Comparison of ENCODE assay signal across 9 cellular contexts in the genomic region with DNA sequence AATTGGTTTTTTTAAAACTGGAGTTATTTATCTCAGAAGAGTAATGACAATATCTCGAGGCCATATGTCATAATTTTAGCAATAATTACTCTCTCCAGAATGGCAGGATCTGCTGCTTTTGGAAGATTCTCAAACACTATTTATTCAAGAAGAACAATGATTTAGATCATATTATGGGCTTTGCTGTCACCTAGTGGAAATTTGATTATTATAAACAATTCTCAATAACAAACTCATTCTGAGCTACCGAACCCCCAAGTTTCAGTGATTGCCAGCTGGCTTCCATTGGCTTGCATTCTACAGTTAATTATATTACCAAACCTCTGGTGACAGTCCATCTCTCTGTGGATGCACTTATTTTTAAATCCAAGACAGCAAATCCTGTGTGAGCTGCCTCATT. TPM values are rescaled to one million over a fixed set of nuclear protein-coding genes. Genes with fewer than 3 reads are reported as not detected.
DNase-seq lines count a peak whose midpoint lies in the region; ATAC-seq, FAIRE-seq and TF ChIP-seq lines count a peak whose summit lies in the region.
"Had no signal": no experiment of that assay in that cellular context is flagged by ENCODE, and none has a peak within 500 bp of the region (broad histone marks: within the 10 kb centered on the region; RNA-seq: fewer than 3 reads in every experiment).

No MANE protein-coding gene starts in this region.

- no peaks in the 10 kb centered on the region for H3K36me3 ChIP-seq in BJ (ENCODE audit: control insufficient read depth, insufficient read depth, low read length)
- no peaks in the 10 kb centered on the region for H3K36me3 ChIP-seq in RWPE2 (ENCODE audit: low read depth)

- H3K9me3 ChIP-seq in RWPE2 (ENCODE audit: severe bottlenecking), result no peaks in the 10 kb centered on the region

- FAIRE-seq in islet of Langerhans (lab: Jason Lieb, UNC), result peak; percentile 99

- H3K27me3 Mint-ChIP-seq in activated CD4-positive, alpha-beta memory T cell treated with anti-CD3 and anti-CD28 coated beads, Interleukin-2, amount 10 ng/mL, durations not matched to agents 7 days and 5 days, result peaks cover 7% of the 10 kb centered on the region
- H3K27me3 Mint-ChIP-seq in effector memory CD8-positive, alpha-beta T cell, result peaks cover 0 to 19% of the 10 kb centered on the region in 2 donors

- CTCF ChIA-PET in BJ (lab: Yijun Ruan, JAX), result interaction anchor here (0.8 to 4.6 kb wide), 8 partner anchors 9 to 1156 kb away, joined by 3 to 69 read pairs (median 4); no protein-coding TSS in a partner anchor
- CTCF ChIA-PET in activated CD4-positive, alpha-beta memory T cell treated with anti-CD3 and anti-CD28 coated beads, Interleukin-2, amount 10 ng/mL, durations not matched to agents 7 days and 5 days (lab: Charles Lee), result interaction anchor here (2.0 to 3.6 kb wide), 2 partner anchors 9 to 284 kb away, joined by 5 to 24 read pairs; no protein-coding TSS in a partner anchor

- DNase-seq in BJ (ENCODE audit: low read depth) (no peak), RWPE2 (ENCODE audit: low spot score) (no peak)
- DNase-seq in Jurkat, Clone E6-1 (ENCODE audit: low read depth, low spot score), result peak; percentile 17
- no peak for DNase-seq in activated CD4-positive, alpha-beta memory T cell treated with anti-CD3 and anti-CD28 coated beads, Interleukin-2, amount 10 ng/mL, durations not matched to agents 7 days and 5 days
- DNase-seq in stimulated activated CD8-positive, alpha-beta memory T cell treated with anti-CD3 and anti-CD28 coated beads, Interleukin-4, amount 100 ng/mL, for 48 hours, result no peak
- no peak for DNase-seq in activated CD4-positive, alpha-beta T cell treated with anti-CD3 and anti-CD28 coated beads for 48 hours
- no peak for DNase-seq in effector memory CD8-positive, alpha-beta T cell
- DNase-seq: activated naive CD8-positive, alpha-beta T cell treated with anti-CD3 and anti-CD28 coated beads, Interleukin-2, amount 10 ng/mL, durations not matched to agents 7 days and 5 days had no signal

- no peak overlapping the region for H3K27ac ChIP-seq in RWPE2 (ENCODE audit: poor library complexity, severe bottlenecking)

- H3K4me3 ChIP-seq in BJ (ENCODE audit: low read depth, low read length) (no peak overlapping the region), RWPE2 (ENCODE audit: severe bottlenecking) (no peak overlapping the region)
- no peak overlapping the region for H3K4me3 ChIP-seq in Jurkat, Clone E6-1 (ENCODE audit: low read length)

- TF ChIP-seq CTCF in BJ (IDR thresholded peaks at IDR 0.05; ENCODE audit: insufficient read depth, low read depth, low read length) (peak; percentile 20; the same call in 1 of the 2 replicates), RWPE2 (IDR thresholded peaks at IDR 0.05; ENCODE audit: poor library complexity, severe bottlenecking) (peak; percentile 63)

- H3K4me1 Mint-ChIP-seq in activated CD4-positive, alpha-beta memory T cell treated with anti-CD3 and anti-CD28 coated beads, Interleukin-2, amount 10 ng/mL, durations not matched to agents 7 days and 5 days, result no peaks in the 10 kb centered on the region
- no peaks in the 10 kb centered on the region for H3K4me1 Mint-ChIP-seq in effector memory CD8-positive, alpha-beta T cell (ENCODE audit: low read depth in 2 of 2)
- H3K4me1 Mint-ChIP-seq: activated naive CD8-positive, alpha-beta T cell treated with anti-CD3 and anti-CD28 coated beads, Interleukin-2, amount 10 ng/mL, durations not matched to agents 7 days and 5 days had no signal

- no peak overlapping the region for H3K4me3 Mint-ChIP-seq in activated CD4-positive, alpha-beta memory T cell treated with anti-CD3 and anti-CD28 coated beads, Interleukin-2, amount 10 ng/mL, durations not matched to agents 7 days and 5 days
- H3K4me3 Mint-ChIP-seq in effector memory CD8-positive, alpha-beta T cell, result no peak overlapping the region
- H3K4me3 Mint-ChIP-seq: activated naive CD8-positive, alpha-beta T cell treated with anti-CD3 and anti-CD28 coated beads, Interleukin-2, amount 10 ng/mL, durations not matched to agents 7 days and 5 days had no signal

- no peak overlapping the region for H3K27ac Mint-ChIP-seq in activated CD4-positive, alpha-beta memory T cell treated with anti-CD3 and anti-CD28 coated beads, Interleukin-2, amount 10 ng/mL, durations not matched to agents 7 days and 5 days
- no peak overlapping the region for H3K27ac Mint-ChIP-seq in effector memory CD8-positive, alpha-beta T cell
- H3K27ac Mint-ChIP-seq: activated naive CD8-positive, alpha-beta T cell treated with anti-CD3 and anti-CD28 coated beads, Interleukin-2, amount 10 ng/mL, durations not matched to agents 7 days and 5 days had no signal

- H3K9me3 Mint-ChIP-seq in activated CD4-positive, alpha-beta memory T cell treated with anti-CD3 and anti-CD28 coated beads, Interleukin-2, amount 10 ng/mL, durations not matched to agents 7 days and 5 days, result no peaks in the 10 kb centered on the region
- H3K9me3 Mint-ChIP-seq in effector memory CD8-positive, alpha-beta T cell, result no peaks in the 10 kb centered on the region
- H3K9me3 Mint-ChIP-seq: activated naive CD8-positive, alpha-beta T cell treated with anti-CD3 and anti-CD28 coated beads, Interleukin-2, amount 10 ng/mL, durations not matched to agents 7 days and 5 days had no signal

- no peaks in the 10 kb centered on the region for H3K4me1 ChIP-seq in RWPE2 (ENCODE audit: insufficient read depth, poor library complexity, severe bottlenecking)

- H3K36me3 Mint-ChIP-seq in activated CD4-positive, alpha-beta memory T cell treated with anti-CD3 and anti-CD28 coated beads, Interleukin-2, amount 10 ng/mL, durations not matched to agents 7 days and 5 days (ENCODE audit: low read depth), result no peaks in the 10 kb centered on the region
- no peaks in the 10 kb centered on the region for H3K36me3 Mint-ChIP-seq in effector memory CD8-positive, alpha-beta T cell (ENCODE audit: insufficient read depth)
- H3K36me3 Mint-ChIP-seq: activated naive CD8-positive, alpha-beta T cell treated with anti-CD3 and anti-CD28 coated beads, Interleukin-2, amount 10 ng/mL, durations not matched to agents 7 days and 5 days had no signal

- no peak for ATAC-seq in RWPE2 (ENCODE audit: low read depth)
- ATAC-seq in effector memory CD8-positive, alpha-beta T cell (replicated peaks), result no peak

- H3K27me3 ChIP-seq in BJ (ENCODE audit: control insufficient read depth, insufficient read depth, low read length) (no peaks in the 10 kb centered on the region), RWPE2 (ENCODE audit: insufficient read depth, poor library complexity, severe bottlenecking) (no peaks in the 10 kb centered on the region)

- POLR2A ChIA-PET in BJ (lab: Charles Lee), result no interaction called here
- POLR2A ChIA-PET in activated CD4-positive, alpha-beta memory T cell treated with anti-CD3 and anti-CD28 coated beads, Interleukin-2, amount 10 ng/mL, durations not matched to agents 7 days and 5 days (lab: Charles Lee), result no interaction called here

RNA-seq across cellular contexts. Expression of gene SLC36A4, which starts 27.9 kb away (rescaled TPM):
- polyA plus RNA-seq in BJ (2011; rRNA removed), result 4.6 and 9.6 TPM in 2 replicates
- polyA minus RNA-seq in BJ (2011; rRNA and poly(A)+ RNA removed), result 5.2 and 9.8 TPM in 2 replicates
- 22.2 TPM for polyA plus RNA-seq in Jurkat, Clone E6-1 (2012; ENCODE audit: insufficient read depth, insufficient read length)
- total RNA-seq in activated CD4-positive, alpha-beta memory T cell treated with anti-CD3 and anti-CD28 coated beads, Interleukin-2, amount 10 ng/mL, durations not matched to agents 7 days and 5 days, result 10 to 100 TPM; 10.7 to 13.5 TPM
